1 cellular context compared by ENCODE assay signal in the genomic region with DNA sequence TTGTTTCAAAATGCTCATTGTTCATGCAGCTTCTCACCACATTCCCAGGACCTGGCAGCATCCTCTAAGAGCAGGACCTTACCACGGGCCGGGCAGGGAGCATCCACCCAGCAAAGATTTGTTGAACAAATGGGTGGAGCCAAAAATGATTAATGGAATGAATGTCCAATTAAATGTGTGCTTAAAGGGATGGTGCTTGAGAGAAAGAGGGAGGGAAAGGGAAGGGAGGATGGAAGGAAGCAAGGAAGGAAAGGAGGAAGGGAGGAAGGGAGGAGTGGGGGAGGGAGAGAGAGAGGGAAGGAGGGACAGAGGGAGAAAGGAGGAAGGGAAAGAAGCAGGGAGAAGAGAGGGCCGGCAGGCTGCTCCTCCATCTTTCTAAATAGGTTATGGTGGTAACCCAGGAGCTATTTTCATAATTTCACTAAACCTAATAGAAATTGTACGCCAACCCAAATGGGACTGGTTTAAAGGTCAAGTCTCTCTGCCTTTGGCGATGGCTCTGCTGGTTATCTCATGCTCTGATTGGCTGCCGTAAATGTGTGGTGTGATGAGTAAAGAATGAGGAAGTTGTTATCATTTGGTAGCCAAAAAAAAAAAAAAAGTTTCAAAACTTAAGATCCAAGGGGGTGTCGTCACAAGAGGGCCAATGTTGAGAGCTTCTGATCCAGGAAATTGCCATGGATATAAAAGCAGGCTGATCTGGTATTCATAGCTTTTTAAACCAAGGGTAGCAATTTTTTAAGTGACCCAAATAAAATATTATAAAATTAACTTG.
TF ChIP-seq lines count a peak whose summit lies in the region.

No MANE protein-coding gene starts in this region.

TF ChIP-seq in GM23338, 12 proteins besides CTCF, POLR2A, EP300 and RAD21 (continued from another document):
- TF ChIP-seq, protein P1, sequence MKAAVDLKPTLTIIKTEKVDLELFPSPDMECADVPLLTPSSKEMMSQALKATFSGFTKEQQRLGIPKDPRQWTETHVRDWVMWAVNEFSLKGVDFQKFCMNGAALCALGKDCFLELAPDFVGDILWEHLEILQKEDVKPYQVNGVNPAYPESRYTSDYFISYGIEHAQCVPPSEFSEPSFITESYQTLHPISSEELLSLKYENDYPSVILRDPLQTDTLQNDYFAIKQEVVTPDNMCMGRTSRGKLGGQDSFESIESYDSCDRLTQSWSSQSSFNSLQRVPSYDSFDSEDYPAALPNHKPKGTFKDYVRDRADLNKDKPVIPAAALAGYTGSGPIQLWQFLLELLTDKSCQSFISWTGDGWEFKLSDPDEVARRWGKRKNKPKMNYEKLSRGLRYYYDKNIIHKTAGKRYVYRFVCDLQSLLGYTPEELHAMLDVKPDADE (IDR thresholded peaks at IDR 0.05) = no peak
- no peak for TF ChIP-seq JUNB (IDR thresholded peaks at IDR 0.05; ENCODE audit: unreplicated experiment)
TF ChIP-seq in GM23338: peak in this region for 0.
